Comparison of ENCODE assay signal across 10 cellular contexts in genomic region chr6:168440520-168441433, GRCh38. TPM values are rescaled to one million over a fixed set of nuclear protein-coding genes. Genes with fewer than 3 reads are reported as not detected.
DNase-seq lines count a peak whose midpoint lies in the region; ATAC-seq, FAIRE-seq and TF ChIP-seq lines count a peak whose summit lies in the region.
"Had no signal": no experiment of that assay in that cellular context is flagged by ENCODE, and none has a peak within 500 bp of the region (broad histone marks: within the 10 kb centered on the region; RNA-seq: fewer than 3 reads in every experiment).

TSS of gene SMOC2 (plus strand) at chr6:168441184. CDS start at chr6:168441371, 187 bp downstream.

- no peak within 1 kb of the TSS for H3K4me3 Mint-ChIP-seq in activated CD8-positive, alpha-beta T cell treated with anti-CD3 and anti-CD28 coated beads, Interleukin-2, amount 10 ng/mL, durations not matched to agents 7 days and 5 days
- H3K4me3 Mint-ChIP-seq: activated CD4-positive, alpha-beta memory T cell treated with anti-CD3 and anti-CD28 coated beads for 36 hours had no signal

- H3K36me3 Mint-ChIP-seq in activated CD8-positive, alpha-beta T cell treated with anti-CD3 and anti-CD28 coated beads, Interleukin-2, amount 10 ng/mL, durations not matched to agents 7 days and 5 days (ENCODE audit: low read depth), result no peaks in the 10 kb centered on the region
- H3K36me3 Mint-ChIP-seq: activated CD4-positive, alpha-beta memory T cell treated with anti-CD3 and anti-CD28 coated beads for 36 hours had no signal

- POLR2A ChIA-PET in activated CD8-positive, alpha-beta T cell treated with anti-CD3 and anti-CD28 coated beads, Interleukin-2, amount 10 ng/mL, durations not matched to agents 7 days and 5 days (lab: Charles Lee), result no interaction called here

- no peaks in the 10 kb centered on the region for H4K20me1 ChIP-seq in keratinocyte (ENCODE audit: control insufficient read depth, extremely low read depth, insufficient read depth, low read length)

- H3K4me3 ChIP-seq in keratinocyte (ENCODE audit: control insufficient read depth in 2 of 3, extremely low read depth in 1 of 3, insufficient read depth in 2 of 3, low read depth in 1 of 3, low read length in 3 of 3), result no peak within 1 kb of the TSS
- H3K4me3 ChIP-seq in skin epidermis, result peak within 1 kb of the TSS; percentile 31 to 59 (median 39)

- H3K36me3 ChIP-seq in keratinocyte (ENCODE audit: control insufficient read depth in 2 of 2, extremely low read depth in 1 of 2, insufficient read depth in 2 of 2, low read length in 2 of 2), result no peaks in the 10 kb centered on the region

- CTCF ChIA-PET in activated CD8-positive, alpha-beta T cell treated with anti-CD3 and anti-CD28 coated beads, Interleukin-2, amount 10 ng/mL, durations not matched to agents 7 days and 5 days (lab: Charles Lee), result no interaction called here

- ATAC-seq in activated CD8-positive, alpha-beta T cell treated with anti-CD3 and anti-CD28 coated beads, Interleukin-2, amount 10 ng/mL, durations not matched to agents 7 days and 5 days, result no peak

- dilution Hi-C loops in keratinocyte (cut with MboI; ENCODE audit: extremely low pct_ligation_motif_present, low sequenced_read_pairs), result no loop called here

- H3K9me3 ChIP-seq in keratinocyte (ENCODE audit: control insufficient read depth, low read depth, low read length), result no peaks in the 10 kb centered on the region

- DNase-seq in HPDE6-E6E7 (ENCODE audit: extremely low spot score), result peak; percentile 21
- DNase-seq in keratinocyte (ENCODE audit: low read depth, low spot score), result no peak
- no peak for DNase-seq in dermis blood vessel endothelial cell
- no peak for DNase-seq in activated CD8-positive, alpha-beta T cell treated with anti-CD3 and anti-CD28 coated beads, Interleukin-2, amount 10 ng/mL, durations not matched to agents 7 days and 5 days
- DNase-seq in G401 (ENCODE audit: low spot score), result no peak
- DNase-seq in GM13977 (ENCODE audit: low spot score), result no peak
- DNase-seq: activated CD4-positive, alpha-beta memory T cell treated with anti-CD3 and anti-CD28 coated beads for 36 hours; NCI-H2171 treated with DMSO at 0.1 percent for 48 hours had no signal

- no peaks in the 10 kb centered on the region for H3K79me2 ChIP-seq in keratinocyte (ENCODE audit: control insufficient read depth, insufficient read depth, low read length)

- FAIRE-seq in keratinocyte (lab: Jason Lieb, UNC), result no peak

- H3K27me3 Mint-ChIP-seq in activated CD8-positive, alpha-beta T cell treated with anti-CD3 and anti-CD28 coated beads, Interleukin-2, amount 10 ng/mL, durations not matched to agents 7 days and 5 days (ENCODE audit: low read depth), result peaks cover 39% of the 10 kb centered on the region

- H3K27ac ChIP-seq in VCaP (peak within 1 kb of the TSS; percentile 65), keratinocyte (ENCODE audit: control insufficient read depth, insufficient read depth, low read length) (no peak within 1 kb of the TSS), skin epidermis (peak within 1 kb of the TSS in 11 of 21 experiments; percentile 9 to 79 (median 42))

- 0 out of 2 replicates have a peak, but pooled peaks have one; percentile 20 for TF ChIP-seq CTCF in VCaP (conservative IDR thresholded peaks at IDR 0.05)
- TF ChIP-seq CTCF in keratinocyte (optimal IDR thresholded peaks at IDR 0.05 in 1 of 3, IDR thresholded peaks at IDR 0.05 in 1 of 3, conservative IDR thresholded peaks at IDR 0.05 in 1 of 3; ENCODE audit: extremely low read depth in 1 of 3, insufficient read depth in 2 of 3, low read length in 3 of 3), result no peak
- no peak for TF ChIP-seq CTCF in GM13977 (IDR thresholded peaks at IDR 0.05; ENCODE audit: extremely low read depth, insufficient read depth, missing control alignments)

- H3K4me1 ChIP-seq in keratinocyte (ENCODE audit: control insufficient read depth, extremely low read depth, insufficient read depth, low read length), result no peaks in the 10 kb centered on the region

- in situ Hi-C loops in G401 (cut with HindIII; ENCODE audit: low sequenced_read_pairs) (no loop called here), GM13977 (cut with MboI; ENCODE audit: low pct_unique_long_range_greater_than_20kb, low sequenced_read_pairs, unreplicated experiment) (no loop called here)

- peaks cover 44% of the 10 kb centered on the region for H3K27me3 ChIP-seq in keratinocyte (ENCODE audit: control insufficient read depth, extremely low read depth, insufficient read depth, low read length)

- no peaks in the 10 kb centered on the region for H3K4me1 Mint-ChIP-seq in activated CD8-positive, alpha-beta T cell treated with anti-CD3 and anti-CD28 coated beads, Interleukin-2, amount 10 ng/mL, durations not matched to agents 7 days and 5 days (ENCODE audit: low read depth)

- no peak within 1 kb of the TSS for H3K27ac Mint-ChIP-seq in activated CD8-positive, alpha-beta T cell treated with anti-CD3 and anti-CD28 coated beads, Interleukin-2, amount 10 ng/mL, durations not matched to agents 7 days and 5 days
- H3K27ac Mint-ChIP-seq: activated CD4-positive, alpha-beta memory T cell treated with anti-CD3 and anti-CD28 coated beads for 36 hours had no signal

- H3K9ac ChIP-seq in keratinocyte (ENCODE audit: control insufficient read depth, extremely low read depth, insufficient read depth, low read length), result no peak within 1 kb of the TSS

- H3K9me3 Mint-ChIP-seq in activated CD8-positive, alpha-beta T cell treated with anti-CD3 and anti-CD28 coated beads, Interleukin-2, amount 10 ng/mL, durations not matched to agents 7 days and 5 days (ENCODE audit: insufficient read depth), result no peaks in the 10 kb centered on the region
- H3K9me3 Mint-ChIP-seq: activated CD4-positive, alpha-beta memory T cell treated with anti-CD3 and anti-CD28 coated beads for 36 hours had no signal

- peak within 1 kb of the TSS; percentile 41 for H3K4me2 ChIP-seq in keratinocyte (ENCODE audit: control insufficient read depth, extremely low read depth, insufficient read depth, low read depth, low read length)

- no peaks in the 10 kb centered on the region for H3K9me1 ChIP-seq in keratinocyte (ENCODE audit: control insufficient read depth, extremely low read depth, insufficient read depth, low read length)

- no peak within 1 kb of the TSS for H2AFZ ChIP-seq in keratinocyte (ENCODE audit: control insufficient read depth, low read length)

RNA-seq across cellular contexts. Expression of gene SMOC2, which starts in this region (rescaled TPM):
- polyA plus RNA-seq in keratinocyte, result 0.46 to 1.1 TPM (median 0.85 TPM) in 3 replicates
- polyA plus RNA-seq in keratinocyte (2011; ENCODE audit: low read depth), result 0.34 TPM
- polyA plus RNA-seq in keratinocyte (2011; cell fraction: cytosol; rRNA removed), result 0.74 and 0.81 TPM in 2 replicates
- 0.57 and 0.64 TPM in 2 replicates for polyA plus RNA-seq in keratinocyte (2011; cell fraction: nucleus; rRNA removed)
- 0.30 and 0.83 TPM in 2 replicates for polyA plus RNA-seq in keratinocyte (2012; ENCODE audit: low replicate concordance)
- polyA minus RNA-seq in keratinocyte, result 0.26 to 1.1 TPM (median 0.77 TPM) in 3 replicates
- not detected for polyA minus RNA-seq in keratinocyte (2011; cell fraction: cytosol; rRNA and poly(A)+ RNA removed)
- 0.21 TPM in 1 of 2 replicates, not detected in the other for polyA minus RNA-seq in keratinocyte (2011; cell fraction: nucleus; rRNA and poly(A)+ RNA removed)
- not detected in 2 replicates for total RNA-seq in dermis blood vessel endothelial cell
- not detected for total RNA-seq in activated CD8-positive, alpha-beta T cell treated with anti-CD3 and anti-CD28 coated beads, Interleukin-2, amount 10 ng/mL, durations not matched to agents 7 days and 5 days
- 0.20 and 1.1 TPM in 2 replicates for total RNA-seq in G401 (2014; rRNA removed; shearing (Covaris generic))
- total RNA-seq: activated CD4-positive, alpha-beta memory T cell treated with anti-CD3 and anti-CD28 coated beads for 36 hours had no signal

Comparison
In these comparisons a context has a peak if more than half of its experiments do, and no peak if none do; other contexts are left out.
1. H3K4me3 ChIP-seq: peak in skin epidermis (7 of 7); none in keratinocyte (0 of 3).